In genomic region chr10:93465806-93466675, GRCh38 we compare ENCODE assay signal across 8 cellular contexts. TPM values are rescaled to one million over a fixed set of nuclear protein-coding genes. Genes with fewer than 3 reads are reported as not detected.
DNase-seq lines count a peak whose midpoint lies in the region; ATAC-seq lines count a peak whose summit lies in the region.

No MANE protein-coding gene starts in this region.

- H3K4me3 ChIP-seq in aorta (ENCODE audit: low read length in 2 of 2): no peak overlapping the region
- H3K4me3 ChIP-seq in CD4-positive, alpha-beta memory T cell (ENCODE audit: low read length in 2 of 2): no peak overlapping the region

- peak overlapping the region; percentile 39 for H3K27ac ChIP-seq in cingulate gyrus (ENCODE audit: low read depth, low read length)
- H3K27ac ChIP-seq in aorta (ENCODE audit: low read depth in 1 of 2, low read length in 2 of 2): peak overlapping the region; percentile 77 to 99
- H3K27ac ChIP-seq in CD4-positive, alpha-beta memory T cell (ENCODE audit: low read depth, low read length): no peak overlapping the region

- no peaks in the 10 kb centered on the region for H3K9me3 ChIP-seq in aorta (ENCODE audit: control insufficient read depth, low read length)
- no peaks in the 10 kb centered on the region for H3K9me3 ChIP-seq in CD4-positive, alpha-beta memory T cell (ENCODE audit: control insufficient read depth in 1 of 2, low read length in 2 of 2)

- POLR2A ChIA-PET in CD4-positive, alpha-beta memory T cell (lab: Charles Lee; ENCODE audit: partially characterized antibody): no interaction called here

- H3K36me3 ChIP-seq in aorta (ENCODE audit: control insufficient read depth in 1 of 2, insufficient read depth in 2 of 2, low read length in 1 of 2): no peaks in the 10 kb centered on the region
- H3K36me3 ChIP-seq in CD4-positive, alpha-beta memory T cell (ENCODE audit: insufficient read depth, low read length): no peaks in the 10 kb centered on the region

- intact Hi-C loops in aorta (cut with DNase I): loop anchor here (1.0 to 2.0 kb wide), 2 partner anchors 13 to 29 kb away; no protein-coding TSS in a partner anchor
- intact Hi-C loops in CD4-positive, alpha-beta memory T cell (cut with micrococcal nuclease): no loop called here
- intact Hi-C loops in activated T-helper 1 cell treated with anti-CD3 and anti-CD28 coated beads, Interleukin-12 subunit alpha, Interleukin-12 subunit beta, Interleukin-2, Interleukin-4 antibody, amounts not matched to agents 30 ng/mL and 10 ng/mL and 1 ng/mL, durations not matched to agents 14 hours and 24 hours and 36 hours (cut with micrococcal nuclease): no loop called here

- DNase-seq in COLO829 (ENCODE audit: low spot score) (peak; percentile 86), NCI-H2171 treated with DMSO at 0.1 percent for 48 hours (lab: John Stamatoyannopoulos, UW) (peak; percentile 89), lung microvascular endothelial cell (ENCODE audit: low read depth in 2 of 2) (peak; percentile 88 to 93), aorta (peak; percentile 94 to 95), middle frontal gyrus (ENCODE audit: extremely low spot score, low spot score) (no peak)
- DNase-seq in CD4-positive, alpha-beta memory T cell: no peak
- DNase-seq in activated T-helper 1 cell treated with anti-CD3 and anti-CD28 coated beads, Interleukin-12 subunit alpha, Interleukin-12 subunit beta, Interleukin-2, Interleukin-4 antibody, amounts not matched to agents 30 ng/mL and 10 ng/mL and 1 ng/mL, durations not matched to agents 14 hours and 24 hours and 36 hours (ENCODE audit: low spot score): no peak

- no peak overlapping the region for H3K27ac Mint-ChIP-seq in CD4-positive, alpha-beta memory T cell
- no peak overlapping the region for H3K27ac Mint-ChIP-seq in activated T-helper 1 cell treated with anti-CD3 and anti-CD28 coated beads, Interleukin-12 subunit alpha, Interleukin-12 subunit beta, Interleukin-2, Interleukin-4 antibody, amounts not matched to agents 30 ng/mL and 10 ng/mL and 1 ng/mL, durations not matched to agents 14 hours and 24 hours and 36 hours

- CTCF ChIA-PET in CD4-positive, alpha-beta memory T cell (lab: Charles Lee; ENCODE audit: partially characterized antibody): interaction anchor here (1.7 to 1.9 kb wide), 2 partner anchors 16 to 45 kb away, joined by 5 read pairs; partner anchors contain the start of gene MYOF

- H3K27me3 Mint-ChIP-seq in CD4-positive, alpha-beta memory T cell: no peaks in the 10 kb centered on the region
- no peaks in the 10 kb centered on the region for H3K27me3 Mint-ChIP-seq in activated T-helper 1 cell treated with anti-CD3 and anti-CD28 coated beads, Interleukin-12 subunit alpha, Interleukin-12 subunit beta, Interleukin-2, Interleukin-4 antibody, amounts not matched to agents 30 ng/mL and 10 ng/mL and 1 ng/mL, durations not matched to agents 14 hours and 24 hours and 36 hours (ENCODE audit: insufficient read depth)

- WGBS in aorta, 2 donors: 2 to 4% methylated on average over 8 of the region's 8 CpGs

- no peaks in the 10 kb centered on the region for H3K36me3 Mint-ChIP-seq in CD4-positive, alpha-beta memory T cell
- no peaks in the 10 kb centered on the region for H3K36me3 Mint-ChIP-seq in activated T-helper 1 cell treated with anti-CD3 and anti-CD28 coated beads, Interleukin-12 subunit alpha, Interleukin-12 subunit beta, Interleukin-2, Interleukin-4 antibody, amounts not matched to agents 30 ng/mL and 10 ng/mL and 1 ng/mL, durations not matched to agents 14 hours and 24 hours and 36 hours (ENCODE audit: low read depth)

- H3K9me3 Mint-ChIP-seq in CD4-positive, alpha-beta memory T cell: peaks cover 0 to 4% (median 0%) of the 10 kb centered on the region in 8 donors
- H3K9me3 Mint-ChIP-seq in activated T-helper 1 cell treated with anti-CD3 and anti-CD28 coated beads, Interleukin-12 subunit alpha, Interleukin-12 subunit beta, Interleukin-2, Interleukin-4 antibody, amounts not matched to agents 30 ng/mL and 10 ng/mL and 1 ng/mL, durations not matched to agents 14 hours and 24 hours and 36 hours: peaks cover 4% of the 10 kb centered on the region

- no peaks in the 10 kb centered on the region for H3K27me3 ChIP-seq in aorta (ENCODE audit: control insufficient read depth in 1 of 2, insufficient read depth in 2 of 2, low read length in 1 of 2)
- no peaks in the 10 kb centered on the region for H3K27me3 ChIP-seq in CD4-positive, alpha-beta memory T cell (ENCODE audit: insufficient read depth, low read length)

- peaks cover 3 to 18% of the 10 kb centered on the region in 2 donors for H3K4me1 ChIP-seq in aorta (ENCODE audit: control insufficient read depth in 1 of 2, insufficient read depth in 2 of 2, low read length in 2 of 2)
- peaks cover 17% of the 10 kb centered on the region for H3K4me1 ChIP-seq in CD4-positive, alpha-beta memory T cell (ENCODE audit: insufficient read depth, low read length)

- H3K4me1 Mint-ChIP-seq in CD4-positive, alpha-beta memory T cell: peaks cover 5 to 23% (median 12%) of the 10 kb centered on the region in 4 donors
- peaks cover 16% of the 10 kb centered on the region for H3K4me1 Mint-ChIP-seq in activated T-helper 1 cell treated with anti-CD3 and anti-CD28 coated beads, Interleukin-12 subunit alpha, Interleukin-12 subunit beta, Interleukin-2, Interleukin-4 antibody, amounts not matched to agents 30 ng/mL and 10 ng/mL and 1 ng/mL, durations not matched to agents 14 hours and 24 hours and 36 hours (ENCODE audit: low read depth)

- no peak overlapping the region for H3K4me3 Mint-ChIP-seq in CD4-positive, alpha-beta memory T cell
- no peak overlapping the region for H3K4me3 Mint-ChIP-seq in activated T-helper 1 cell treated with anti-CD3 and anti-CD28 coated beads, Interleukin-12 subunit alpha, Interleukin-12 subunit beta, Interleukin-2, Interleukin-4 antibody, amounts not matched to agents 30 ng/mL and 10 ng/mL and 1 ng/mL, durations not matched to agents 14 hours and 24 hours and 36 hours

- peak; percentile 87 for ATAC-seq in aorta (ENCODE audit: low FRiP score)

RNA-seq across cellular contexts. Expression of gene MYOF, which starts 16.1 kb away (rescaled TPM):
- 58.1 and 147 TPM in 2 replicates for total RNA-seq in lung microvascular endothelial cell
- total RNA-seq in aorta: 100 to 1,000 TPM; 226 to 242 TPM
- 10 to 100 TPM; 13.4 to 26.4 TPM for polyA plus RNA-seq in aorta
- 1 to 10 TPM; 1.2 to 2.2 TPM for total RNA-seq in CD4-positive, alpha-beta memory T cell
- not detected for polyA plus RNA-seq in CD4-positive, alpha-beta memory T cell
- total RNA-seq in activated T-helper 1 cell treated with anti-CD3 and anti-CD28 coated beads, Interleukin-12 subunit alpha, Interleukin-12 subunit beta, Interleukin-2, Interleukin-4 antibody, amounts not matched to agents 30 ng/mL and 10 ng/mL and 1 ng/mL, durations not matched to agents 14 hours and 24 hours and 36 hours: 13.4 and 13.7 TPM in 2 replicates

RNA-seq across cellular contexts. Expression of gene CEP55, which starts 30.4 kb away (rescaled TPM):
- total RNA-seq in lung microvascular endothelial cell: 6.2 and 18.7 TPM in 2 replicates
- 1 to 10 TPM in 1 of 2 donors, under 1 TPM in 1; 0.55 to 1.4 TPM for total RNA-seq in aorta
- polyA plus RNA-seq in aorta: 1 to 10 TPM in 1 of 2 donors, under 1 TPM in 1; 0.43 to 2.8 TPM
- total RNA-seq in CD4-positive, alpha-beta memory T cell: under 1 TPM; 0.17 to 0.30 TPM
- under 1 TPM; 0.36 to 0.69 TPM for polyA plus RNA-seq in CD4-positive, alpha-beta memory T cell
- total RNA-seq in activated T-helper 1 cell treated with anti-CD3 and anti-CD28 coated beads, Interleukin-12 subunit alpha, Interleukin-12 subunit beta, Interleukin-2, Interleukin-4 antibody, amounts not matched to agents 30 ng/mL and 10 ng/mL and 1 ng/mL, durations not matched to agents 14 hours and 24 hours and 36 hours: 53.0 and 55.7 TPM in 2 replicates

Comparison
In these comparisons a context has a peak if more than half of its experiments do, and no peak if none do; other contexts are left out.
1. DNase-seq: peak in COLO829 (single experiment), NCI-H2171 treated with DMSO at 0.1 percent for 48 hours (single experiment), lung microvascular endothelial cell (2 of 2) and aorta (2 of 2); none in middle frontal gyrus (single experiment), CD4-positive, alpha-beta memory T cell (0 of 5) and activated T-helper 1 cell treated with anti-CD3 and anti-CD28 coated beads, Interleukin-12 subunit alpha, Interleukin-12 subunit beta, Interleukin-2, Interleukin-4 antibody, amounts not matched to agents 30 ng/mL and 10 ng/mL and 1 ng/mL, durations not matched to agents 14 hours and 24 hours and 36 hours (single experiment).
2. intact Hi-C loops: an anchor here in aorta (1.0 to 2.0 kb wide); none called in CD4-positive, alpha-beta memory T cell and activated T-helper 1 cell treated with anti-CD3 and anti-CD28 coated beads, Interleukin-12 subunit alpha, Interleukin-12 subunit beta, Interleukin-2, Interleukin-4 antibody, amounts not matched to agents 30 ng/mL and 10 ng/mL and 1 ng/mL, durations not matched to agents 14 hours and 24 hours and 36 hours.